ENCODE assay signal across 20 cellular contexts in genomic region chr2:138084206-138084605, GRCh38.
"Had no signal": no experiment of that assay in that cellular context is flagged by ENCODE, and none has a peak within 500 bp of the region (broad histone marks: within the 10 kb centered on the region; RNA-seq: fewer than 3 reads in every experiment).

No MANE protein-coding gene starts in this region.

- H3K4me3 ChIP-seq: dorsolateral prefrontal cortex, gastrocnemius medialis, mucosa of descending colon, suprapubic skin, tibial artery, upper lobe of right lung, vagina had no signal

- H3K27ac Mint-ChIP-seq: stimulated activated effector memory CD8-positive, alpha-beta T cell treated with anti-CD3 and anti-CD28 coated beads, Interleukin-12 subunit alpha, Interleukin-12 subunit beta, amount 100 ng/mL, for 72 hours had no signal

- H3K4me3 Mint-ChIP-seq: naive thymus-derived CD8-positive, alpha-beta T cell; neural crest cell; stimulated activated effector memory CD8-positive, alpha-beta T cell treated with anti-CD3 and anti-CD28 coated beads, Interleukin-12 subunit alpha, Interleukin-12 subunit beta, amount 100 ng/mL, for 72 hours had no signal

- H3K4me1 ChIP-seq: gastrocnemius medialis, upper lobe of right lung, vagina had no signal

- H3K9me3 ChIP-seq: gastrocnemius medialis, mucosa of descending colon, suprapubic skin, tibial artery, upper lobe of right lung, vagina had no signal

- H3K36me3 Mint-ChIP-seq: naive thymus-derived CD8-positive, alpha-beta T cell; stimulated activated effector memory CD8-positive, alpha-beta T cell treated with anti-CD3 and anti-CD28 coated beads, Interleukin-12 subunit alpha, Interleukin-12 subunit beta, amount 100 ng/mL, for 72 hours had no signal

- H3K4me1 Mint-ChIP-seq: naive thymus-derived CD8-positive, alpha-beta T cell; neural crest cell; stimulated activated effector memory CD8-positive, alpha-beta T cell treated with anti-CD3 and anti-CD28 coated beads, Interleukin-12 subunit alpha, Interleukin-12 subunit beta, amount 100 ng/mL, for 72 hours had no signal

- ATAC-seq: esophagus mucosa; gastrocnemius medialis; mucosa of descending colon; naive thymus-derived CD8-positive, alpha-beta T cell; right cardiac atrium; stimulated activated effector memory CD8-positive, alpha-beta T cell treated with anti-CD3 and anti-CD28 coated beads, Interleukin-12 subunit alpha, Interleukin-12 subunit beta, amount 100 ng/mL, for 72 hours; stimulated activated naive CD8-positive, alpha-beta T cell treated with anti-CD3 and anti-CD28 coated beads, Interleukin-15, Interleukin-2, amounts not matched to agents 100 U/mL and 50 U/mL, for 24 hours; upper lobe of right lung had no signal

- H3K27ac ChIP-seq: dorsolateral prefrontal cortex, gastrocnemius medialis, suprapubic skin, tibial artery, upper lobe of right lung, vagina had no signal

- H3K27me3 ChIP-seq: dorsolateral prefrontal cortex, gastrocnemius medialis, suprapubic skin, tibial artery, upper lobe of right lung, vagina had no signal

- H3K36me3 ChIP-seq: gastrocnemius medialis, suprapubic skin, tibial artery, upper lobe of right lung, vagina had no signal

- DNase-seq: cortex of kidney; dorsolateral prefrontal cortex; effector CD8-positive, alpha-beta T cell; gastrocnemius medialis; glutamatergic neuron; mammary epithelial cell; mucosa of descending colon; naive thymus-derived CD8-positive, alpha-beta T cell; posterior cingulate gyrus; right cardiac atrium; stimulated activated CD4-positive, alpha-beta T cell treated with anti-CD3 and anti-CD28 coated beads, Interleukin-4, amount 100 ng/mL, for 1 hour; stimulated activated CD8-positive, alpha-beta memory T cell treated with anti-CD3 and anti-CD28 coated beads, Interleukin-4, amount 100 ng/mL, for 48 hours; stimulated activated naive CD8-positive, alpha-beta T cell treated with anti-CD3 and anti-CD28 coated beads, Interleukin-15, Interleukin-2, amounts not matched to agents 100 U/mL and 50 U/mL, for 24 hours; tibial artery; upper lobe of right lung had no signal
